8 cellular contexts compared by ENCODE assay signal in the genomic region with DNA sequence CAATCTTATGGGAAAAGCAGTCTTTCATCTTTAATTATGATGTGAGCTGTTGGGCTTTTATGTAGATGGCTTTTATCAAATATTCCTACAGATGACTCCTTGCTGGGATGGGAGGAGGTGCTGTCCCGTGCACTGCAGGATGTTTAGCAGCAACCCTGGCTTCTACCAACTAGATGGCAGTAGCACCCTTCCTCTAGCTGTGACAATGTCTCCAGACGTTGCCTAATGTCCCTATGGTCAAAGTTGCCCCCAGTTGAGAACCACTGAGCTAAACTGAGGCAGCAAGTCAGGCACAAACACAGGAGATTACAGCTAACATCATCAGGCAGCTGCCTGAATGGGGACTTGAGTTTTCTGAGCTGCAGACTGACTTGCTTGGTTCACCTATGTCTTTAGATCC.
A peak's percentile ranks its signal among the peaks of the same experiment; 100 is the strongest.
DNase-seq lines count a peak whose midpoint lies in the region; ATAC-seq and TF ChIP-seq lines count a peak whose summit lies in the region.

No MANE protein-coding gene starts in this region.

- no peak overlapping the region for H3K27ac ChIP-seq in transverse colon
- no peak overlapping the region for H3K27ac ChIP-seq in ovary

- H3K36me3 ChIP-seq in transverse colon (no peaks in the 10 kb centered on the region), ovary (no peaks in the 10 kb centered on the region)

- TF ChIP-seq EP300 in transverse colon (IDR thresholded peaks at IDR 0.05; ENCODE audit: low read depth): no peak
- TF ChIP-seq EP300 in ovary (IDR thresholded peaks at IDR 0.05): no peak

- in situ Hi-C loops in transverse colon (cut with MboI; ENCODE audit: low pct_ligation_motif_present in 1 of 4, low pct_unique_long_range_greater_than_20kb in 1 of 4, low sequenced_read_pairs in 3 of 4): loop anchor here in 1 of 4 donors (25.0 kb wide), 1 partner anchor 367 kb away; no protein-coding TSS in a partner anchor

- H3K27me3 ChIP-seq in transverse colon (no peaks in the 10 kb centered on the region), ovary (no peaks in the 10 kb centered on the region)

- DNase-seq in AG20443 (ENCODE audit: low spot score): peak; percentile 20
- peak; percentile 59 for DNase-seq in OCI-M1 (lab: John Stamatoyannopoulos, UW)
- DNase-seq in head of caudate nucleus: peak in 30 of 42 donors; percentile 3 to 68 (median 20)
- peak; percentile 17 for DNase-seq in transverse colon
- no peak for DNase-seq in ovary
- DNase-seq in activated T-cell treated with anti-CD3 and anti-CD28 coated beads, Interleukin-2, amount 50 U/mL, for 48 hours: no peak
- DNase-seq in activated naive CD4-positive, alpha-beta T cell treated with anti-CD3 and anti-CD28 coated beads, Interleukin-2, amount 50 U/mL, for 16 hours: no peak

- TF ChIP-seq CTCF in transverse colon (IDR thresholded peaks at IDR 0.05) (peak in 3 of 5 experiments; percentile 18 to 31 (median 31)), ovary (IDR thresholded peaks at IDR 0.05) (no peak)

- ATAC-seq in GM21360 (IDR thresholded peaks at IDR 0.05; ENCODE audit: unreplicated experiment): peak; percentile 59

- H3K4me1 ChIP-seq in transverse colon (no peaks in the 10 kb centered on the region), ovary (ENCODE audit: insufficient read depth) (no peaks in the 10 kb centered on the region)

- H3K4me3 ChIP-seq in transverse colon (no peak overlapping the region), ovary (no peak overlapping the region)

- 0 to 9% methylated on average over 1 to 2 of the region's 2 CpGs for WGBS in transverse colon (ENCODE audit: low coverage in 1 of 2), 2 donors
- 4 to 9% (median 4%) methylated on average over 2 of the region's 2 CpGs for WGBS in ovary, 3 donors

- TF ChIP-seq POLR2A in transverse colon (IDR thresholded peaks at IDR 0.05) (no peak), ovary (IDR thresholded peaks at IDR 0.05) (no peak)

- H3K9me3 ChIP-seq in transverse colon: no peaks in the 10 kb centered on the region
- no peaks in the 10 kb centered on the region for H3K9me3 ChIP-seq in ovary

- intact Hi-C loops in head of caudate nucleus (cut with DNase I) (no loop called here), transverse colon (cut with DNase I; ENCODE audit: low total_unique reads) (no loop called here), ovary (cut with DNase I) (no loop called here)

Comparison
In these comparisons a context has a peak if more than half of its experiments do, and no peak if none do; other contexts are left out.
1. DNase-seq: peak in AG20443 (single experiment), OCI-M1 (single experiment), head of caudate nucleus (30 of 42) and transverse colon (single experiment); none in ovary (0 of 5), activated T-cell treated with anti-CD3 and anti-CD28 coated beads, Interleukin-2, amount 50 U/mL, for 48 hours (0 of 2) and activated naive CD4-positive, alpha-beta T cell treated with anti-CD3 and anti-CD28 coated beads, Interleukin-2, amount 50 U/mL, for 16 hours (single experiment).
2. CTCF ChIP-seq: peak in transverse colon (3 of 5); none in ovary (0 of 3).